ENCODE assay signal across 8 cellular contexts in genomic region chr1:11550664-11551283, GRCh38.
DNase-seq lines count a peak whose midpoint lies in the region; ATAC-seq, FAIRE-seq and TF ChIP-seq lines count a peak whose summit lies in the region.

No MANE protein-coding gene starts in this region.

- FAIRE-seq in RCC 7860 (lab: Jason Lieb, UNC), result no peak

- H3K36me3 ChIP-seq in ascending aorta, result no peaks in the 10 kb centered on the region

- H3K4me3 ChIP-seq in ascending aorta, result no peak overlapping the region

- DNase-seq in H4 (ENCODE audit: low spot score) (peak; percentile 63), RCC 7860 (ENCODE audit: low spot score) (peak; percentile 30), dermis microvascular lymphatic vessel endothelial cell (ENCODE audit: low read depth in 2 of 2) (peak; percentile 73 to 84), midbrain (lab: John Stamatoyannopoulos, UW) (peak; percentile 57), activated gamma-delta T cell (lab: John Stamatoyannopoulos, UW) (no peak), ascending aorta (ENCODE audit: low spot score in 2 of 2) (no peak)

- intact Hi-C loops in ascending aorta (cut with DNase I), result no loop called here

- no peak for ATAC-seq in HG02884 (IDR thresholded peaks at IDR 0.05; ENCODE audit: unreplicated experiment)
- no peak for ATAC-seq in HG03460 (IDR thresholded peaks at IDR 0.05; ENCODE audit: unreplicated experiment)

- no peaks in the 10 kb centered on the region for H3K27me3 ChIP-seq in ascending aorta

- TF ChIP-seq CTCF in ascending aorta (IDR thresholded peaks at IDR 0.05), result no peak

- no peak overlapping the region for H3K27ac ChIP-seq in ascending aorta

- H3K9me3 ChIP-seq in ascending aorta, result no peaks in the 10 kb centered on the region

- no peaks in the 10 kb centered on the region for H3K4me1 ChIP-seq in ascending aorta

Comparison
In these comparisons a context has a peak if more than half of its experiments do, and no peak if none do; other contexts are left out.
1. DNase-seq: peak in H4 (single experiment), RCC 7860 (single experiment), dermis microvascular lymphatic vessel endothelial cell (2 of 2) and midbrain (single experiment); none in activated gamma-delta T cell (single experiment) and ascending aorta (0 of 2).